In the genomic region with DNA sequence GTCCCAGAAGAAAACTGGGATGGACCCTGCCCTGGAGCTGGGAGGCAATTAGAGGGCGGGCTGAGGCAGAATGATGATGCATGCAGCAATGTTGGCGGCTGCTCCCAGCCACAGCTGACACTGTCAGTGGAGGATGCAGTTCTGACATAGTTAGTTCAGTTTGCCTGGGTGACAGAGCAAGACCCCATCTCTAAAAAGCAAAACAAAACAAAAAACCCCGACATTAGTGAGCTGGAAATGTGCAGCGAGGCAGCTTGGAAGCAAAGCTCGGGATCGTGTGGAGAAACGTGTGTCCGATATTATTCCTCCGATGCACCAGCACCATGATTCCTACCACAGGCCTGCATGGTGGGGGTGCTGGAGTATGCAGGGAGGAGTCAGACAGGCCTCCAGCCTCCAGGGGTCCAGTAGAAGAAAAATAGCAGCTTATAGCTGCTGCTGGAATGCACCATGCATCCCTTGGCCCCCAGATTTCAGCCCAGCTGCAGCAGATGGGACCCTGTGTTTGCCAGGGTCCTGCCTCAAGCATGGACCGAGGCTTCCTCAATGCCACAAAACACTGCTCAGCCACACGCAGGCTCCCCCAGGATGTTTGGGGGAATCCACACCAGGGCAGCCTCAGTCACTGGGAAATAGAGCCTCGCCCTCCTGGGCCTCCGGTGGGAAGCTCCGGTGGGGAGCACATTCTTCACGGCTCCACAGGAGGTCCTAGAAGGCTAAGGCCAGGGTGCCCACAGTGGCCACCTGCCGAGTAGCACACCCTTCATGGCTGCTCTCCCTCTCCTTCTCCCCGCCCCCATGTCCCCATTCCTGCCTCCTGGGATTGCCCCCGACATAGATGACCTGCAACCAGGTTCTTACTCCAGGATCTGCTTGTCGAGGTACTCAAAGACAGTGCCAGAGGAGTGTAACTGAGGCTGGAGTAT, we compare ENCODE assay signal across 18 cellular contexts.
"Had no signal": no experiment of that assay in that cellular context is flagged by ENCODE, and none has a peak within 500 bp of the region (broad histone marks: within the 10 kb centered on the region; RNA-seq: fewer than 3 reads in every experiment).

No MANE protein-coding gene starts in this region.

- H3K4me1 ChIP-seq: gastroesophageal sphincter, pancreas, stomach had no signal

- H3K27me3 ChIP-seq: cardiac muscle cell, pancreas had no signal

- H3K27ac ChIP-seq: cardiac muscle cell, gastroesophageal sphincter, pancreas, stomach, VCaP had no signal

- DNase-seq: activated CD4-positive, alpha-beta T cell treated with anti-CD3 and anti-CD28 coated beads, Interleukin-2, amount 50 U/mL, for 1 hour; activated CD4-positive, CD25-positive, alpha-beta regulatory T cell treated with anti-CD3 and anti-CD28 coated beads, Interleukin-2, amount 50 U/mL, for 72 hours; activated naive CD4-positive, alpha-beta T cell; activated naive CD8-positive, alpha-beta T cell treated with anti-CD3 and anti-CD28 coated beads for 36 hours; amniotic stem cell; immature natural killer cell; mesenchymal stem cell; mucosa of descending colon; naive thymus-derived CD4-positive, alpha-beta T cell; pancreas; stimulated activated CD4-positive, alpha-beta T cell treated with anti-CD3 and anti-CD28 coated beads, Interleukin-4, amount 100 ng/mL, for 24 hours; stomach; T-helper 2 cell; trophoblast cell had no signal

- H3K27me3 Mint-ChIP-seq: activated naive CD8-positive, alpha-beta T cell treated with anti-CD3 and anti-CD28 coated beads for 36 hours had no signal

- H3K36me3 Mint-ChIP-seq: activated naive CD8-positive, alpha-beta T cell treated with anti-CD3 and anti-CD28 coated beads for 36 hours; immature natural killer cell; stimulated activated effector memory CD8-positive, alpha-beta T cell treated with anti-CD3 and anti-CD28 coated beads, Interleukin-12 subunit alpha, Interleukin-12 subunit beta, amount 100 ng/mL, for 72 hours had no signal

- H3K9me3 ChIP-seq: gastroesophageal sphincter, mucosa of descending colon, pancreas, stomach had no signal

- H3K4me3 Mint-ChIP-seq: activated naive CD8-positive, alpha-beta T cell treated with anti-CD3 and anti-CD28 coated beads for 36 hours; immature natural killer cell; naive thymus-derived CD4-positive, alpha-beta T cell; stimulated activated effector memory CD8-positive, alpha-beta T cell treated with anti-CD3 and anti-CD28 coated beads, Interleukin-12 subunit alpha, Interleukin-12 subunit beta, amount 100 ng/mL, for 72 hours had no signal

- H3K4me1 Mint-ChIP-seq: immature natural killer cell; naive thymus-derived CD4-positive, alpha-beta T cell had no signal

- H3K4me3 ChIP-seq: cardiac muscle cell, gastroesophageal sphincter, mucosa of descending colon, pancreas, stomach had no signal

- H3K36me3 ChIP-seq: cardiac muscle cell, gastroesophageal sphincter, pancreas, stomach had no signal

- H3K9me3 Mint-ChIP-seq: immature natural killer cell; stimulated activated effector memory CD8-positive, alpha-beta T cell treated with anti-CD3 and anti-CD28 coated beads, Interleukin-12 subunit alpha, Interleukin-12 subunit beta, amount 100 ng/mL, for 72 hours had no signal

- H3K27ac Mint-ChIP-seq: activated naive CD8-positive, alpha-beta T cell treated with anti-CD3 and anti-CD28 coated beads for 36 hours; naive thymus-derived CD4-positive, alpha-beta T cell; stimulated activated effector memory CD8-positive, alpha-beta T cell treated with anti-CD3 and anti-CD28 coated beads, Interleukin-12 subunit alpha, Interleukin-12 subunit beta, amount 100 ng/mL, for 72 hours had no signal
